9 cellular contexts compared by ENCODE assay signal in genomic region chr5:134451618-134452505, GRCh38. TPM values are rescaled to one million over a fixed set of nuclear protein-coding genes. Genes with fewer than 3 reads are reported as not detected.
DNase-seq lines count a peak whose midpoint lies in the region; ATAC-seq, FAIRE-seq and TF ChIP-seq lines count a peak whose summit lies in the region.
"Had no signal": no experiment of that assay in that cellular context is flagged by ENCODE, and none has a peak within 500 bp of the region (broad histone marks: within the 10 kb centered on the region; RNA-seq: fewer than 3 reads in every experiment).

No MANE protein-coding gene starts in this region.

- H3K36me3 ChIP-seq in K562 (ENCODE audit: control insufficient read depth, insufficient read depth, low read length) (no peaks in the 10 kb centered on the region), testis (ENCODE audit: low read depth, missing control alignments) (no peaks in the 10 kb centered on the region)

- H3K4me3 ChIP-seq in K562 (no peak overlapping the region), testis (no peak overlapping the region)

- FAIRE-seq in HTR-8/SVneo (lab: Jason Lieb, UNC): no peak
- peak; percentile 83 for FAIRE-seq in K562 (lab: Jason Lieb, UNC)

- intact Hi-C loops in K562 (cut with micrococcal nuclease): no loop called here
- intact Hi-C loops in testis (cut with DNase I; ENCODE audit: low total_unique reads): no loop called here

- ATAC-seq in K562 (peak; percentile 81), HG03097 (IDR thresholded peaks at IDR 0.05; ENCODE audit: low FRiP score, unreplicated experiment) (no peak)

- POLR2A ChIA-PET in K562 (lab: Yijun Ruan, JAX): interaction anchor here (0.8 to 1.0 kb wide), 3 partner anchors 14 to 54 kb away, joined by 3 to 5 read pairs (median 4); no protein-coding TSS in a partner anchor

- H3K9me1 ChIP-seq in K562 (ENCODE audit: control insufficient read depth, insufficient read depth, low read length): no peaks in the 10 kb centered on the region

- H3K4me1 ChIP-seq in K562 (replicated peaks in 1 of 2; ENCODE audit: control insufficient read depth in 2 of 2, insufficient read depth in 2 of 2, low read length in 2 of 2) (peaks cover 0 to 9% of the 10 kb centered on the region in 2 experiments; a peak in 2 of 5 replicates), testis (peaks cover 13% of the 10 kb centered on the region)

- TF ChIP-seq POLR2A in K562 (conservative IDR thresholded peaks at IDR 0.05) (no peak), testis (IDR thresholded peaks at IDR 0.05) (no peak)

- H3K9me3 ChIP-seq in K562 (replicated peaks; ENCODE audit: control insufficient read depth, insufficient read depth, low read depth, low read length): no peaks in the 10 kb centered on the region
- no peaks in the 10 kb centered on the region for H3K9me3 ChIP-seq in testis

- no peaks in the 10 kb centered on the region for H3K79me2 ChIP-seq in K562 (ENCODE audit: control insufficient read depth, insufficient read depth, low read length)

- H3K4me2 ChIP-seq in K562 (ENCODE audit: insufficient read depth, low read length): no peak overlapping the region

- CTCF ChIA-PET in K562 (lab: Yijun Ruan, JAX; ENCODE audit: low intra/inter-chr PET ratio): interaction anchor here (0.6 kb wide), 1 partner anchor 116 kb away, joined by 3 read pairs; no protein-coding TSS in a partner anchor

- no peak for TF ChIP-seq CTCF in K562 (IDR thresholded peaks at IDR 0.05 in 2 of 3, conservative IDR thresholded peaks at IDR 0.05 in 1 of 3; ENCODE audit: insufficient read depth in 2 of 3, low read depth in 1 of 3, low read length in 3 of 3)
- TF ChIP-seq CTCF in testis (IDR thresholded peaks at IDR 0.05): no peak

- H3K9ac ChIP-seq in K562 (ENCODE audit: insufficient read depth in 1 of 2, low read depth in 2 of 2, low read length in 2 of 2): no peak overlapping the region; a peak in 1 of 4 replicates

- in situ Hi-C loops in K562 (cut with MboI): no loop called here

- no peak for TF ChIP-seq EP300 in K562 (IDR thresholded peaks at IDR 0.05; ENCODE audit: low read length)

- no peaks in the 10 kb centered on the region for H3K27me3 ChIP-seq in K562 (ENCODE audit: control insufficient read depth in 2 of 2, insufficient read depth in 2 of 2, low read length in 2 of 2)
- H3K27me3 ChIP-seq in testis: no peaks in the 10 kb centered on the region

- no peaks in the 10 kb centered on the region for H4K20me1 ChIP-seq in K562 (replicated peaks; ENCODE audit: control insufficient read depth, insufficient read depth, low read length)

- no peak for TF ChIP-seq RAD21 in K562 (CRISPR knock-in tag; conservative IDR thresholded peaks at IDR 0.05 in 1 of 2, IDR thresholded peaks at IDR 0.05 in 1 of 2)

- 47% methylated on average over 3 of the region's 3 CpGs for WGBS in K562 (ENCODE audit: insufficient coverage, low coverage, missing lambda C conversion rate)
- 66 to 87% methylated on average over 3 of the region's 3 CpGs for WGBS in testis, 2 donors

- no peak overlapping the region for H3K27ac ChIP-seq in K562 (ENCODE audit: extremely low read depth, low read depth, low read length)
- H3K27ac ChIP-seq in testis: peak overlapping the region in 1 of 2 donors; percentile 25
- H3K27ac ChIP-seq: HL-60 had no signal

- H2AFZ ChIP-seq in K562 (ENCODE audit: low read depth, low read length): 0 out of 2 replicates have a peak overlapping the region, but pooled peaks have one; percentile 28

- BruUV-seq in K562 (replicated peaks; lab: Mats Ljungman, UMichigan): no TSS peak

- DNase-seq in HTR-8/SVneo (ENCODE audit: insufficient read length, low spot score) (peak; percentile 89), K562 (ENCODE audit: extremely low read depth in 1 of 4, low spot score in 3 of 4) (peak in 3 of 4 experiments; percentile 36 to 60 (median 57)), islet precursor cell (peak; percentile 88), testis (peak; percentile 83), nucleus accumbens (lab: John Stamatoyannopoulos, UW) (no peak)
- no peak for DNase-seq in effector CD8-positive, alpha-beta T cell (lab: John Stamatoyannopoulos, UW)
- DNase-seq: activated naive CD4-positive, alpha-beta T cell treated with anti-CD3 and anti-CD28 coated beads for 36 hours had no signal

TF ChIP-seq in K562, 482 proteins besides CTCF, POLR2A, EP300 and RAD21:
- no peak for TF ChIP-seq FOXJ2 (tag; IDR thresholded peaks at IDR 0.05)
- no peak for TF ChIP-seq GATAD2B (IDR thresholded peaks at IDR 0.05; ENCODE audit: borderline replicate concordance)
- TF ChIP-seq KAT2B (IDR thresholded peaks at IDR 0.05; ENCODE audit: low read depth, low read length): no peak
- TF ChIP-seq ELK1 (CRISPR knock-in tag; IDR thresholded peaks at IDR 0.05): no peak
- TF ChIP-seq FOSL1 (tag; conservative IDR thresholded peaks at IDR 0.05): peak; percentile 89
- TF ChIP-seq, protein P1, sequence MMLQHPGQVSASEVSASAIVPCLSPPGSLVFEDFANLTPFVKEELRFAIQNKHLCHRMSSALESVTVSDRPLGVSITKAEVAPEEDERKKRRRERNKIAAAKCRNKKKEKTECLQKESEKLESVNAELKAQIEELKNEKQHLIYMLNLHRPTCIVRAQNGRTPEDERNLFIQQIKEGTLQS (IDR thresholded peaks at IDR 0.05): peak; percentile 58; the same call in 1 of the 2 replicates
- TF ChIP-seq, protein P1 (CRISPR knock-in tag; conservative IDR thresholded peaks at IDR 0.05): no peak
- TF ChIP-seq JUND (IDR thresholded peaks at IDR 0.05; ENCODE audit: borderline replicate concordance, low read depth, low read length): peak; percentile 87
- TF ChIP-seq JUND (tag; IDR thresholded peaks at IDR 0.05; ENCODE audit: borderline replicate concordance, low read depth, low read length): peak; percentile 85; the same call in 2 of the 3 replicates
- TF ChIP-seq FOS (IDR thresholded peaks at IDR 0.05; ENCODE audit: extremely low read depth, insufficient read length): peak; percentile 14
- no peak for TF ChIP-seq MIER1 (IDR thresholded peaks at IDR 0.05; ENCODE audit: low read depth)
- TF ChIP-seq JUN (IDR thresholded peaks at IDR 0.05; ENCODE audit: borderline replicate concordance, low read depth, low read length): peak; percentile 63
- TF ChIP-seq JUN (CRISPR knock-in tag; IDR thresholded peaks at IDR 0.05; ENCODE audit: borderline replicate concordance): no peak
- TF ChIP-seq NFIC (IDR thresholded peaks at IDR 0.05): peak; percentile 80

RNA-seq across cellular contexts. Expression of gene CDKN2AIPNL, which starts 40.2 kb away (rescaled TPM):
- total RNA-seq in K562 (2011; cell fraction: chromatin; rRNA removed; ENCODE audit: low replicate concordance): 12.4 and 12.8 TPM in 2 replicates
- 12.2 and 14.0 TPM in 2 replicates for total RNA-seq in K562 (2011; cell fraction: nucleolus; rRNA removed)
- total RNA-seq in K562 (2011; cell fraction: nucleoplasm; rRNA removed): 21.9 and 23.2 TPM in 2 replicates
- total RNA-seq in K562 (2014; rRNA removed) (46.4 and 90.0 TPM in 2 replicates), K562 (2014; rRNA removed; fragmentation: Illumina TruSeq; extraction: Trizol) (40.7 and 45.5 TPM in 2 replicates), K562 (2015; rRNA removed; fragmentation: Illumina TruSeq; extraction: Trizol) (41.8 and 43.1 TPM in 2 replicates), K562 (2021) (40.0 and 42.1 TPM in 2 replicates), testis (10 to 100 TPM; 36.0 to 42.6 TPM)
- polyA plus RNA-seq in K562 (2011; rRNA removed) (29.6 and 44.3 TPM in 2 replicates), K562 (2014; fragmentation: Illumina TruSeq; extraction: Trizol) (39.2 and 42.2 TPM in 2 replicates), K562 (2014; fragmentation: Nextera tagmentation; extraction: Ambion mirVana) (10 to 100 TPM; 19.9 to 30.7 TPM), K562 (2014; rRNA removed) (46.9 and 55.4 TPM in 2 replicates), testis (ENCODE audit: insufficient read depth, low read depth, low replicate concordance) (37.1 TPM)
- 22.1 and 37.0 TPM in 2 replicates for polyA plus RNA-seq in K562 (2011; cell fraction: cytosol; rRNA removed)
- 10.8 and 15.7 TPM in 2 replicates for polyA plus RNA-seq in K562 (2011; cell fraction: nucleus; rRNA removed)
- 33.3 and 57.5 TPM in 2 replicates for polyA plus RNA-seq in K562 (2012)
- polyA minus RNA-seq in K562 (2011; rRNA and poly(A)+ RNA removed): 15.6 and 16.0 TPM in 2 replicates
- 12.5 and 12.6 TPM in 2 replicates for polyA minus RNA-seq in K562 (2011; cell fraction: cytosol; rRNA and poly(A)+ RNA removed)
- 5.3 and 10.7 TPM in 2 replicates for polyA minus RNA-seq in K562 (2011; cell fraction: nucleus; rRNA and poly(A)+ RNA removed)

Comparison
In these comparisons a context has a peak if more than half of its experiments do, and no peak if none do; other contexts are left out.
1. DNase-seq: peak in HTR-8/SVneo (single experiment), K562 (3 of 4), islet precursor cell (single experiment) and testis (single experiment); none in effector CD8-positive, alpha-beta T cell (single experiment) and nucleus accumbens (0 of 56).